In genomic region chr3:48918388-48919214, GRCh38 we compare ENCODE assay signal across 8 cellular contexts. TPM values are rescaled to one million over a fixed set of nuclear protein-coding genes. Genes with fewer than 3 reads are reported as not detected.
DNase-seq lines count a peak whose midpoint lies in the region; ATAC-seq and TF ChIP-seq lines count a peak whose summit lies in the region.

TSS of gene ARIH2 (plus strand) at chr3:48918842. CDS start at chr3:48927559, 8,717 bp downstream.

- TF ChIP-seq RAD21 in neural cell (conservative IDR thresholded peaks at IDR 0.05) = peak; percentile 59

- no peak within 1 kb of the TSS for H3K4me3 ChIP-seq in KMS-11 (IDR thresholded peaks at IDR 0.05; ENCODE audit: insufficient read depth, low read depth, low read length)
- peak within 1 kb of the TSS; percentile 99 for H3K4me3 ChIP-seq in neural cell (ENCODE audit: low read length)
- H3K4me3 ChIP-seq in stomach smooth muscle (ENCODE audit: low read length in 2 of 2) = peak within 1 kb of the TSS; percentile 96 to 97

- peak within 1 kb of the TSS; percentile 89 for H3K9ac ChIP-seq in KMS-11
- peak within 1 kb of the TSS; percentile 91 for H3K9ac ChIP-seq in neural cell (ENCODE audit: low read length)
- H3K9ac ChIP-seq in stomach smooth muscle (ENCODE audit: low read length in 2 of 2) = peak within 1 kb of the TSS; percentile 94 to 98

- H4K20me1 ChIP-seq in KMS-11 (ENCODE audit: insufficient read depth) (no peaks in the 10 kb centered on the region), neural cell (ENCODE audit: insufficient read depth) (no peaks in the 10 kb centered on the region)

- H3K79me2 ChIP-seq in KMS-11 (ENCODE audit: insufficient read depth, low read depth) = peaks cover 46% of the 10 kb centered on the region
- H3K79me2 ChIP-seq in neural cell (replicated peaks; ENCODE audit: insufficient read depth, low read length) = peaks cover 29% of the 10 kb centered on the region

- no peaks in the 10 kb centered on the region for H3K9me2 ChIP-seq in neural cell (ENCODE audit: insufficient read depth, low read length)

- H3K4me2 ChIP-seq in KMS-11 (peak within 1 kb of the TSS; percentile 86), neural cell (ENCODE audit: low read length) (peak within 1 kb of the TSS; percentile 83)

- H3K9me3 ChIP-seq in neural cell (ENCODE audit: low read length) = no peaks in the 10 kb centered on the region
- H3K9me3 ChIP-seq in stomach smooth muscle (ENCODE audit: control insufficient read depth in 2 of 2, low read length in 2 of 2) = no peaks in the 10 kb centered on the region

- peak; percentile 56 for TF ChIP-seq EP300 in neural cell (conservative IDR thresholded peaks at IDR 0.05; ENCODE audit: poor library complexity, severe bottlenecking)

- H3K27me3 ChIP-seq in KMS-11 (ENCODE audit: insufficient read depth, low read depth) (no peaks in the 10 kb centered on the region), neural cell (ENCODE audit: insufficient read depth, low read depth, low read length) (no peaks in the 10 kb centered on the region), stomach smooth muscle (ENCODE audit: control insufficient read depth in 1 of 2, insufficient read depth in 2 of 2, low read length in 2 of 2) (no peaks in the 10 kb centered on the region)

- H3K4me1 ChIP-seq in KMS-11 (ENCODE audit: low read depth, poor library complexity, severe bottlenecking) (peaks cover 9% of the 10 kb centered on the region), stomach smooth muscle (ENCODE audit: control insufficient read depth, insufficient read depth, low read length) (peaks cover 19% of the 10 kb centered on the region)

- H3K27ac ChIP-seq in KMS-11 = peak within 1 kb of the TSS; percentile 94
- peak within 1 kb of the TSS; percentile 96 for H3K27ac ChIP-seq in neural cell (ENCODE audit: low read length)
- peak within 1 kb of the TSS; percentile 97 for H3K27ac ChIP-seq in stomach smooth muscle (ENCODE audit: low read length)

- peak; percentile 80 for ATAC-seq in GM21737 (IDR thresholded peaks at IDR 0.05; ENCODE audit: unreplicated experiment)

- TF ChIP-seq CTCF in KMS-11 (conservative IDR thresholded peaks at IDR 0.05; ENCODE audit: low read depth, low read length) = no peak
- peak; percentile 52 for TF ChIP-seq CTCF in neural cell (IDR thresholded peaks at IDR 0.05; ENCODE audit: poor library complexity, severe bottlenecking)

- H3F3A ChIP-seq in neural cell (ENCODE audit: insufficient read depth, low read length, poor library complexity, severe bottlenecking) = no peaks in the 10 kb centered on the region

- H3K36me3 ChIP-seq in KMS-11 (ENCODE audit: insufficient read depth) (no peaks in the 10 kb centered on the region), neural cell (ENCODE audit: insufficient read depth, low read length) (no peaks in the 10 kb centered on the region), stomach smooth muscle (ENCODE audit: control insufficient read depth in 2 of 2, insufficient read depth in 2 of 2, low read length in 2 of 2) (peaks cover 0 to 3% of the 10 kb centered on the region in 2 donors)

- H2AFZ ChIP-seq in KMS-11 (ENCODE audit: low read depth) (peak within 1 kb of the TSS; percentile 54), neural cell (ENCODE audit: low read depth, low read length) (peak within 1 kb of the TSS; percentile 99)

- DNase-seq in EH (ENCODE audit: low read depth) (peak; percentile 94), SHP77 (lab: John Stamatoyannopoulos, UW) (peak; percentile 84 to 87), fibroblast of the conjunctiva (ENCODE audit: low read depth) (peak; percentile 83)
- peak; percentile 96 for DNase-seq in activated effector memory CD4-positive, alpha-beta T cell treated with anti-CD3 and anti-CD28 coated beads, Interleukin-2, amount 50 U/mL, for 16 hours

TF ChIP-seq in neural cell, 6 proteins besides CTCF, POLR2A, EP300 and RAD21:
- TF ChIP-seq POLR2AphosphoS5 (IDR thresholded peaks at IDR 0.05) (peak; percentile 88), TAF1 (IDR thresholded peaks at IDR 0.05; ENCODE audit: low read depth) (peak; percentile 70), EZH2 (IDR thresholded peaks at IDR 0.05; ENCODE audit: borderline replicate concordance, insufficient read depth, low read length, poor library complexity, severe bottlenecking) (no peak), REST (IDR thresholded peaks at IDR 0.05; ENCODE audit: borderline replicate concordance) (peak; percentile 68), MXI1 (conservative IDR thresholded peaks at IDR 0.05; ENCODE audit: poor library complexity, severe bottlenecking) (peak; percentile 49), SMC3 (conservative IDR thresholded peaks at IDR 0.05; ENCODE audit: poor library complexity) (peak; percentile 60)

RNA-seq across cellular contexts. Expression of gene ARIH2, which starts in this region (rescaled TPM):
- polyA plus RNA-seq in neural cell = 148 and 153 TPM in 2 replicates
- 116 and 130 TPM in 2 replicates for polyA minus RNA-seq in neural cell
